In genomic region chr17:35947156-35947585, GRCh38 we compare ENCODE assay signal across 9 cellular contexts. TPM values are rescaled to one million over a fixed set of nuclear protein-coding genes. Genes with fewer than 3 reads are reported as not detected.
DNase-seq lines count a peak whose midpoint lies in the region; ATAC-seq and TF ChIP-seq lines count a peak whose summit lies in the region.
"Had no signal": no experiment of that assay in that cellular context is flagged by ENCODE, and none has a peak within 500 bp of the region (broad histone marks: within the 10 kb centered on the region; RNA-seq: fewer than 3 reads in every experiment).

No MANE protein-coding gene starts in this region.

- peak overlapping the region; percentile 16 for H3K4me3 Mint-ChIP-seq in activated naive CD8-positive, alpha-beta T cell treated with anti-CD3 and anti-CD28 coated beads, Interleukin-2, amount 10 ng/mL, durations not matched to agents 7 days and 5 days

- peak; percentile 78 for ATAC-seq in activated naive CD8-positive, alpha-beta T cell treated with anti-CD3 and anti-CD28 coated beads, Interleukin-2, amount 10 ng/mL, durations not matched to agents 7 days and 5 days (ENCODE audit: low read depth)
- no peak for ATAC-seq in GM18519 (IDR thresholded peaks at IDR 0.05; ENCODE audit: low FRiP score, unreplicated experiment)

- no peak overlapping the region for H3K27ac Mint-ChIP-seq in activated naive CD8-positive, alpha-beta T cell treated with anti-CD3 and anti-CD28 coated beads, Interleukin-2, amount 10 ng/mL, durations not matched to agents 7 days and 5 days

- peak; percentile 92 for TF ChIP-seq CTCF in LNCAP (IDR thresholded peaks at IDR 0.05)

- peaks cover 10% of the 10 kb centered on the region for H3K4me1 Mint-ChIP-seq in activated naive CD8-positive, alpha-beta T cell treated with anti-CD3 and anti-CD28 coated beads, Interleukin-2, amount 10 ng/mL, durations not matched to agents 7 days and 5 days

- H3K36me3 Mint-ChIP-seq in activated naive CD8-positive, alpha-beta T cell treated with anti-CD3 and anti-CD28 coated beads, Interleukin-2, amount 10 ng/mL, durations not matched to agents 7 days and 5 days, result no peaks in the 10 kb centered on the region

- H3K9me3 Mint-ChIP-seq in activated naive CD8-positive, alpha-beta T cell treated with anti-CD3 and anti-CD28 coated beads, Interleukin-2, amount 10 ng/mL, durations not matched to agents 7 days and 5 days, result no peaks in the 10 kb centered on the region

- DNase-seq in DMS79 treated with DMSO at 0.1 percent for 48 hours (lab: John Stamatoyannopoulos, UW) (peak; percentile 63), SHP77 treated with DMSO at 0.1 percent for 48 hours (lab: John Stamatoyannopoulos, UW) (peak; percentile 14), iPS DF 19.7 (ENCODE audit: low read depth, low spot score) (peak; percentile 42), NCI-H524 treated with DMSO at 0.1 percent for 48 hours (lab: John Stamatoyannopoulos, UW) (no peak)
- DNase-seq in activated naive CD8-positive, alpha-beta T cell treated with anti-CD3 and anti-CD28 coated beads, Interleukin-2, amount 10 ng/mL, durations not matched to agents 7 days and 5 days, result peak; percentile 51
- DNase-seq in stimulated activated CD4-positive, alpha-beta T cell treated with anti-CD3 and anti-CD28 coated beads, Interleukin-15, amount 100 ng/mL, for 48 hours (ENCODE audit: low read depth in 2 of 2), result peak; percentile 10 to 40

- POLR2A ChIA-PET in activated naive CD8-positive, alpha-beta T cell treated with anti-CD3 and anti-CD28 coated beads, Interleukin-2, amount 10 ng/mL, durations not matched to agents 7 days and 5 days (lab: Charles Lee), result no interaction called here

- peaks cover 9% of the 10 kb centered on the region for H3K27me3 Mint-ChIP-seq in activated naive CD8-positive, alpha-beta T cell treated with anti-CD3 and anti-CD28 coated beads, Interleukin-2, amount 10 ng/mL, durations not matched to agents 7 days and 5 days

RNA-seq across cellular contexts. Expression of gene LYZL6, which starts 3.7 kb away (rescaled TPM):
- total RNA-seq in activated naive CD8-positive, alpha-beta T cell treated with anti-CD3 and anti-CD28 coated beads, Interleukin-2, amount 10 ng/mL, durations not matched to agents 7 days and 5 days, result not detected
- total RNA-seq: temporal lobe had no signal

RNA-seq across cellular contexts. Expression of gene RDM1, which starts 16.6 kb away (rescaled TPM):
- total RNA-seq in activated naive CD8-positive, alpha-beta T cell treated with anti-CD3 and anti-CD28 coated beads, Interleukin-2, amount 10 ng/mL, durations not matched to agents 7 days and 5 days, result 10 to 100 TPM; 17.3 to 25.0 TPM

RNA-seq across cellular contexts. Expression of gene CCL16, which starts 34.1 kb away (rescaled TPM):
- total RNA-seq in activated naive CD8-positive, alpha-beta T cell treated with anti-CD3 and anti-CD28 coated beads, Interleukin-2, amount 10 ng/mL, durations not matched to agents 7 days and 5 days, result not detected
- total RNA-seq: temporal lobe had no signal

RNA-seq across cellular contexts. Expression of gene CCL14, which starts 39.4 kb away (rescaled TPM):
- not detected for total RNA-seq in activated naive CD8-positive, alpha-beta T cell treated with anti-CD3 and anti-CD28 coated beads, Interleukin-2, amount 10 ng/mL, durations not matched to agents 7 days and 5 days
- total RNA-seq: temporal lobe had no signal

RNA-seq across cellular contexts. Expression of gene CCL15, which starts 54.2 kb away (rescaled TPM):
- not detected for total RNA-seq in activated naive CD8-positive, alpha-beta T cell treated with anti-CD3 and anti-CD28 coated beads, Interleukin-2, amount 10 ng/mL, durations not matched to agents 7 days and 5 days
- total RNA-seq: temporal lobe had no signal
